33 cellular contexts compared by ENCODE assay signal in genomic region chr9:20481437-20481836, GRCh38.
"Had no signal": no experiment of that assay in that cellular context is flagged by ENCODE, and none has a peak within 500 bp of the region (broad histone marks: within the 10 kb centered on the region; RNA-seq: fewer than 3 reads in every experiment).

No MANE protein-coding gene starts in this region.

- H3K9me3 ChIP-seq: adrenal gland, body of pancreas, breast epithelium had no signal

- H3K4me3 ChIP-seq: adrenal gland, body of pancreas, breast epithelium had no signal

- H3K36me3 ChIP-seq: adrenal gland, brain microvascular endothelial cell, breast epithelium had no signal

- H3K4me1 ChIP-seq: body of pancreas, breast epithelium had no signal

- DNase-seq: activated B cell treated with CpG ODN at 0.5 μM for 24 hours; activated CD4-positive, alpha-beta memory T cell treated with anti-CD3 and anti-CD28 coated beads for 36 hours; activated CD4-positive, alpha-beta T cell treated with anti-CD3 and anti-CD28 coated beads for 4 hours; activated CD4-positive, alpha-beta T cell treated with anti-CD3 and anti-CD28 coated beads, Interleukin-2, amount 10 ng/mL, durations not matched to agents 24 days and 14 days; activated CD4-positive, alpha-beta T cell treated with anti-CD3 and anti-CD28 coated beads, Interleukin-2, amount 50 U/mL, for 1 hour; activated CD4-positive, alpha-beta T cell treated with anti-CD3 and anti-CD28 coated beads, Interleukin-2, amount 50 U/mL, for 4 hours; activated CD4-positive, CD25-positive, alpha-beta regulatory T cell treated with anti-CD3 and anti-CD28 coated beads, Interleukin-2, amount 50 U/mL, for 72 hours; activated CD8-positive, alpha-beta memory T cell treated with anti-CD3 and anti-CD28 coated beads, Interleukin-2, amount 50 U/mL, for 4 hours; activated CD8-positive, alpha-beta T cell treated with anti-CD3 and anti-CD28 coated beads for 36 hours; activated effector memory CD4-positive, alpha-beta T cell treated with anti-CD3 and anti-CD28 coated beads, Interleukin-2, amount 50 U/mL, for 16 hours; activated gamma-delta T cell treated with Interleukin-2 at 50 U/mL for 16 hours; activated naive CD4-positive, alpha-beta T cell; activated naive CD4-positive, alpha-beta T cell treated with anti-CD3 and anti-CD28 coated beads for 36 hours; activated naive CD4-positive, alpha-beta T cell treated with anti-CD3 and anti-CD28 coated beads, Interleukin-2, amount 50 U/mL, for 16 hours; activated naive CD8-positive, alpha-beta T cell treated with anti-CD3 and anti-CD28 coated beads for 36 hours; activated T-cell treated with anti-CD3 and anti-CD28 coated beads for 4 hours; activated T-cell treated with anti-CD3 and anti-CD28 coated beads, Interleukin-2, amount 50 U/mL, for 1 hour; activated T-cell treated with anti-CD3 and anti-CD28 coated beads, Interleukin-2, amount 50 U/mL, for 4 hours; activated T-cell treated with anti-CD3 and anti-CD28 coated beads, Interleukin-2, amount 50 U/mL, for 72 hours; adrenal gland; amniotic stem cell; aorta; body of pancreas; brain microvascular endothelial cell; central memory CD4-positive, alpha-beta T cell; T-helper 2 cell; T-helper 9 cell had no signal

- FAIRE-seq: astrocyte, TTC549 had no signal

- ATAC-seq: activated CD8-positive, alpha-beta T cell treated with anti-CD3 and anti-CD28 coated beads for 36 hours; activated naive CD4-positive, alpha-beta T cell treated with anti-CD3 and anti-CD28 coated beads, Interleukin-2, amount 50 U/mL, for 72 hours; activated T-cell treated with anti-CD3 and anti-CD28 coated beads, Interleukin-2, amount 50 U/mL, for 4 hours; activated T-cell treated with anti-CD3 and anti-CD28 coated beads, Interleukin-2, amount 50 U/mL, for 72 hours; activated T-helper 17 cell treated with anti-CD3 and anti-CD28 coated beads, Interleukin-2, amount 50 U/mL, for 72 hours; body of pancreas had no signal

- H3K27me3 ChIP-seq: adrenal gland, body of pancreas, brain microvascular endothelial cell, breast epithelium had no signal

- H3K27ac ChIP-seq: adrenal gland, body of pancreas, brain microvascular endothelial cell, breast epithelium, VCaP had no signal
